In genomic region chr17:29593546-29594440, GRCh38 we compare ENCODE assay signal across 1 cellular context.
TF ChIP-seq lines count a peak whose summit lies in the region.

No MANE protein-coding gene starts in this region.

TF ChIP-seq in HepG2, 621 proteins besides CTCF, POLR2A, EP300 and RAD21 (continued from another document and continues in another):
- TF ChIP-seq LCORL (IDR thresholded peaks at IDR 0.05) (no peak), LCORL (CRISPR knock-in tag; IDR thresholded peaks at IDR 0.05) (0 out of 2 replicates have a peak, but pooled peaks have one; percentile 29), SSRP1 (CRISPR knock-in tag; IDR thresholded peaks at IDR 0.05) (no peak), ATF3 (CRISPR knock-in tag; IDR thresholded peaks at IDR 0.05) (peak; percentile 57; the same call in 1 of the 2 replicates), IRF1 (CRISPR knock-in tag; IDR thresholded peaks at IDR 0.05; ENCODE audit: low read depth) (no peak), IKZF4 (CRISPR knock-in tag; IDR thresholded peaks at IDR 0.05; ENCODE audit: borderline replicate concordance, low read depth, not compliant biosample characterization) (peak; percentile 68), SAP130 (CRISPR knock-in tag; IDR thresholded peaks at IDR 0.05; ENCODE audit: low read depth) (peak; percentile 67; the same call in 1 of the 2 replicates), ZNF7 (CRISPR knock-in tag; IDR thresholded peaks at IDR 0.05) (peak; percentile 58), THAP11 (CRISPR knock-in tag; IDR thresholded peaks at IDR 0.05) (peak; percentile 70), TRAFD1 (CRISPR knock-in tag; IDR thresholded peaks at IDR 0.05; ENCODE audit: borderline replicate concordance) (no peak), PRDM10 (CRISPR knock-in tag; IDR thresholded peaks at IDR 0.05; ENCODE audit: low read depth) (no peak), REST (IDR thresholded peaks at IDR 0.05; ENCODE audit: borderline replicate concordance in 1 of 2, low read depth in 1 of 2, low read length in 2 of 2) (peak; percentile 74 to 95), GATAD2A (CRISPR knock-in tag; IDR thresholded peaks at IDR 0.05) (peak; percentile 24; the same call in 1 of the 2 replicates), ZHX1 (CRISPR knock-in tag; IDR thresholded peaks at IDR 0.05; ENCODE audit: low read depth) (no peak), NCOA2 (CRISPR knock-in tag; IDR thresholded peaks at IDR 0.05) (0 out of 2 replicates have a peak, but pooled peaks have one; percentile 19), ZNF740 (CRISPR knock-in tag; IDR thresholded peaks at IDR 0.05) (no peak), KMT2B (CRISPR knock-in tag; IDR thresholded peaks at IDR 0.05) (peak; percentile 38; the same call in 1 of the 2 replicates), SIN3A (IDR thresholded peaks at IDR 0.05; ENCODE audit: borderline replicate concordance, low read depth, low read length) (peak; percentile 93; the same call in 1 of the 2 replicates), ETV5 (CRISPR knock-in tag; IDR thresholded peaks at IDR 0.05; ENCODE audit: borderline replicate concordance) (no peak), ZBED4 (CRISPR knock-in tag; IDR thresholded peaks at IDR 0.05; ENCODE audit: borderline replicate concordance) (no peak), ZBTB7A (CRISPR knock-in tag; IDR thresholded peaks at IDR 0.05) (peak; percentile 73; the same call in 1 of the 2 replicates), NFE2 (CRISPR knock-in tag; IDR thresholded peaks at IDR 0.05) (peak; percentile 55; the same call in 1 of the 2 replicates), ZNF605 (CRISPR knock-in tag; IDR thresholded peaks at IDR 0.05) (no peak; the same call in 1 of the 2 replicates), SP5 (CRISPR knock-in tag; IDR thresholded peaks at IDR 0.05; ENCODE audit: borderline replicate concordance, low read depth) (no peak), CHD2 (IDR thresholded peaks at IDR 0.05; ENCODE audit: low read depth, low read length) (no peak), RARA (CRISPR knock-in tag; IDR thresholded peaks at IDR 0.05) (peak; percentile 46; the same call in 1 of the 2 replicates), RFX1 (IDR thresholded peaks at IDR 0.05) (no peak), KDM3A (CRISPR knock-in tag; IDR thresholded peaks at IDR 0.05; ENCODE audit: low read depth) (no peak), MYPOP (CRISPR knock-in tag; IDR thresholded peaks at IDR 0.05) (0 out of 2 replicates have a peak, but pooled peaks have one; percentile 22), KDM2A (CRISPR knock-in tag; IDR thresholded peaks at IDR 0.05; ENCODE audit: borderline replicate concordance, low read depth) (peak; percentile 33; the same call in 1 of the 2 replicates), PAF1 (CRISPR knock-in tag; IDR thresholded peaks at IDR 0.05) (no peak), KAT8 (CRISPR knock-in tag; IDR thresholded peaks at IDR 0.05) (no peak), ETS1 (CRISPR knock-in tag; IDR thresholded peaks at IDR 0.05) (no peak), ASH2L (IDR thresholded peaks at IDR 0.05; ENCODE audit: insufficient read length, low read depth, low read length) (no peak), NFRKB (IDR thresholded peaks at IDR 0.05) (no peak), PRMT3 (CRISPR knock-in tag; IDR thresholded peaks at IDR 0.05; ENCODE audit: borderline replicate concordance, low read depth) (0 out of 2 replicates have a peak, but pooled peaks have one; percentile 40), ZNF3 (CRISPR knock-in tag; IDR thresholded peaks at IDR 0.05) (peak; percentile 84; the same call in 1 of the 2 replicates), XRCC5 (optimal IDR thresholded peaks at IDR 0.05; ENCODE audit: low read length) (peak; percentile 24)
